Comparison of ENCODE assay signal across 12 cellular contexts in genomic region chr7:30795161-30795943, GRCh38. TPM values are rescaled to one million over a fixed set of nuclear protein-coding genes. Genes with fewer than 3 reads are reported as not detected.
DNase-seq lines count a peak whose midpoint lies in the region; ATAC-seq, FAIRE-seq and TF ChIP-seq lines count a peak whose summit lies in the region.
"Had no signal": no experiment of that assay in that cellular context is flagged by ENCODE, and none has a peak within 500 bp of the region (broad histone marks: within the 10 kb centered on the region; RNA-seq: fewer than 3 reads in every experiment).

No MANE protein-coding gene starts in this region.

- H2AFZ ChIP-seq in Loucy (ENCODE audit: low read length) = no peak overlapping the region

- H3K36me3 ChIP-seq in left ventricle myocardium inferior = peaks cover 21% of the 10 kb centered on the region
- H3K36me3 ChIP-seq in Loucy (ENCODE audit: insufficient read depth, low read length) = no peaks in the 10 kb centered on the region

- no peaks in the 10 kb centered on the region for H3K9me2 ChIP-seq in Loucy (replicated peaks; ENCODE audit: low read depth, low read length)

- FAIRE-seq in urothelium cell line (lab: Jason Lieb, UNC) = peak; percentile 73
- FAIRE-seq: bronchial epithelial cell had no signal

- intact Hi-C loops in left ventricle myocardium inferior (cut with micrococcal nuclease) (no loop called here), cardiac septum (cut with DNase I) (loop anchor here (5.0 kb wide), 1 partner anchor 43 kb away; the partner anchor contains the start of gene INMT)

- peak overlapping the region; percentile 68 for H3K27ac ChIP-seq in left ventricle myocardium inferior (replicated peaks)

- no peaks in the 10 kb centered on the region for H3F3A ChIP-seq in Loucy (ENCODE audit: low read depth)

- H3K4me2 ChIP-seq in Loucy (ENCODE audit: low read depth, low read length, poor library complexity, severe bottlenecking) = peak overlapping the region; percentile 35

- H3K27me3 ChIP-seq in left ventricle myocardium inferior (ENCODE audit: low read depth) (no peaks in the 10 kb centered on the region), Loucy (ENCODE audit: insufficient read depth, low read length, poor library complexity, severe bottlenecking) (no peaks in the 10 kb centered on the region)

- DNase-seq in left ventricle myocardium inferior (no peak), cardiac septum (ENCODE audit: low spot score) (no peak), kidney tubule cell (ENCODE audit: low spot score) (peak; percentile 89), urothelium cell line (ENCODE audit: low spot score) (no peak), SHP77 (lab: John Stamatoyannopoulos, UW) (no peak)
- no peak for DNase-seq in activated naive CD4-positive, alpha-beta T cell treated with Interleukin-2 at 50 U/mL for 16 hours
- DNase-seq: NCI-H774, T-helper 17 cell had no signal

- H4K20me1 ChIP-seq in Loucy (ENCODE audit: insufficient read depth, low read length, poor library complexity, severe bottlenecking) = no peaks in the 10 kb centered on the region

- H3K4me3 ChIP-seq in left ventricle myocardium inferior = no peak overlapping the region
- no peak overlapping the region for H3K4me3 ChIP-seq in Loucy (ENCODE audit: low read length, poor library complexity, severe bottlenecking)

- no peaks in the 10 kb centered on the region for H3K9me3 ChIP-seq in left ventricle myocardium inferior (replicated peaks)
- H3K9me3 ChIP-seq in Loucy (ENCODE audit: insufficient read depth, low read depth, low read length) = no peaks in the 10 kb centered on the region

- H3K4me1 ChIP-seq in left ventricle myocardium inferior (peaks cover 48% of the 10 kb centered on the region), Loucy (ENCODE audit: insufficient read depth, low read length, poor library complexity, severe bottlenecking) (peaks cover 17% of the 10 kb centered on the region)

- no peaks in the 10 kb centered on the region for H3K79me2 ChIP-seq in Loucy (ENCODE audit: insufficient read depth, low read length)

- no peak for ATAC-seq in HG03039 (IDR thresholded peaks at IDR 0.05; ENCODE audit: unreplicated experiment)
- ATAC-seq: T-helper 17 cell had no signal

- no peak for TF ChIP-seq CTCF in left ventricle myocardium inferior (IDR thresholded peaks at IDR 0.05; ENCODE audit: borderline replicate concordance)
- no peak for TF ChIP-seq CTCF in Loucy (conservative IDR thresholded peaks at IDR 0.05; ENCODE audit: low read length)

- H3K9ac ChIP-seq in Loucy (ENCODE audit: low read depth, low read length, poor library complexity, severe bottlenecking) = no peak overlapping the region

RNA-seq across cellular contexts. Expression of gene MINDY4, which starts 24.1 kb away (rescaled TPM):
- total RNA-seq in left ventricle myocardium inferior (3.8 TPM), cardiac septum (2.1 TPM)

RNA-seq across cellular contexts. Expression of gene INMT, which starts 43.4 kb away (rescaled TPM):
- total RNA-seq in left ventricle myocardium inferior = 49.5 TPM
- total RNA-seq in cardiac septum = 17.3 TPM
- total RNA-seq: pulmonary artery endothelial cell had no signal
